In the genomic region with DNA sequence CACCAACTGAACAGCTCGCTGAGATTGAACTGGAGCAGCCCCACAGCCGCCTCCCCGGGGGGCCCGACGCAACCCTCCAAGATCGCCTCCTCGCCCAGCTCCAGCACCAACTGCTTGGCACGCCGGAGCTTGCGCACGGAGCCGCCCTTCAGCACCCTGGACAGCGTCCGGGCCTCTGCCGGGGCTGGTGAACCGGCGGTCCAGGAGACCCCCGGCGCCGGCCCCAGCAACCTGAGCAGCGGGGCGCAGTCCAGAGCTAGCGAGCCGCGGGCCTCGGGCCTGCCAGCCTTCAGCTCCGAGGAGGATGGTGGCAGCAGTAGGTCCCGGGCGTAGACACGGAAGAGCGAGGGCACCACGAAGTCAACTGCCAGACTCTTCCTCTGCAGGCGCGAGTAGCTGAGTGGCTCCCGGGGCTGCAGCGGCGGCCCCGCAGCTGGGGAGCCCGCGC, we compare ENCODE assay signal across 10 cellular contexts.
DNase-seq lines count a peak whose midpoint lies in the region; ATAC-seq and TF ChIP-seq lines count a peak whose summit lies in the region.
"Had no signal": no experiment of that assay in that cellular context is flagged by ENCODE, and none has a peak within 500 bp of the region (broad histone marks: within the 10 kb centered on the region; RNA-seq: fewer than 3 reads in every experiment).

No MANE protein-coding gene starts in this region.

- no peaks in the 10 kb centered on the region for H3K4me1 ChIP-seq in ES-I3 (ENCODE audit: insufficient read depth, low read length)

- POLR2A ChIA-PET in RWPE1 (lab: Yijun Ruan, JAX; ENCODE audit: low non-redundant PET), result no interaction called here

- H3K36me3 ChIP-seq in ES-I3 (ENCODE audit: insufficient read depth, low read length), result no peaks in the 10 kb centered on the region

- no peaks in the 10 kb centered on the region for H3K9me3 ChIP-seq in ES-I3 (ENCODE audit: control insufficient read depth, insufficient read depth, low read length)

- CTCF ChIA-PET in RWPE1 (lab: Yijun Ruan, JAX), result interaction anchor here (0.6 to 1.1 kb wide), 3 partner anchors 67 to 610 kb away, joined by 3 to 4 read pairs (median 3); no protein-coding TSS in a partner anchor

- ATAC-seq in GM21367 (IDR thresholded peaks at IDR 0.05; ENCODE audit: unreplicated experiment), result no peak
- ATAC-seq in GM19467 (IDR thresholded peaks at IDR 0.05; ENCODE audit: unreplicated experiment), result no peak
- ATAC-seq: left colon had no signal

- H3K9ac ChIP-seq in ES-I3 (ENCODE audit: low read depth, low read length), result peak overlapping the region; percentile 49; the same call in 1 of the 2 replicates

- no peak overlapping the region for H3K27ac ChIP-seq in RWPE1
- H3K27ac ChIP-seq: HL-60 had no signal

- TF ChIP-seq CTCF in RWPE1 (conservative IDR thresholded peaks at IDR 0.05; ENCODE audit: low read depth) (no peak), astrocyte of the spinal cord (IDR thresholded peaks at IDR 0.05; ENCODE audit: low read depth, low read length) (no peak)

- in situ Hi-C loops in astrocyte of the spinal cord (cut with HindIII; ENCODE audit: low sequenced_read_pairs), result no loop called here

- no peak overlapping the region for H3K4me3 ChIP-seq in astrocyte of the spinal cord (ENCODE audit: low read depth, low read length)

- peak; percentile 42 for DNase-seq in RWPE1 (ENCODE audit: low spot score)
- DNase-seq in astrocyte of the spinal cord (ENCODE audit: low read depth, low spot score), result peak; percentile 46
- peak; percentile 23 for DNase-seq in iris pigment epithelial cell (ENCODE audit: low read depth)
- peak; percentile 9 to 42 for DNase-seq in stimulated activated CD4-positive, alpha-beta T cell treated with anti-CD3 and anti-CD28 coated beads, Interleukin-15, amount 100 ng/mL, for 48 hours (ENCODE audit: low read depth in 2 of 2)
- DNase-seq in NCI-H446 (lab: John Stamatoyannopoulos, UW), result no peak

Comparison
In these comparisons a context has a peak if more than half of its experiments do, and no peak if none do; other contexts are left out.
1. DNase-seq: peak in RWPE1 (single experiment), astrocyte of the spinal cord (single experiment), iris pigment epithelial cell (single experiment) and stimulated activated CD4-positive, alpha-beta T cell treated with anti-CD3 and anti-CD28 coated beads, Interleukin-15, amount 100 ng/mL, for 48 hours (2 of 2); none in NCI-H446 (0 of 2).